ENCODE assay signal across 14 cellular contexts in the genomic region with DNA sequence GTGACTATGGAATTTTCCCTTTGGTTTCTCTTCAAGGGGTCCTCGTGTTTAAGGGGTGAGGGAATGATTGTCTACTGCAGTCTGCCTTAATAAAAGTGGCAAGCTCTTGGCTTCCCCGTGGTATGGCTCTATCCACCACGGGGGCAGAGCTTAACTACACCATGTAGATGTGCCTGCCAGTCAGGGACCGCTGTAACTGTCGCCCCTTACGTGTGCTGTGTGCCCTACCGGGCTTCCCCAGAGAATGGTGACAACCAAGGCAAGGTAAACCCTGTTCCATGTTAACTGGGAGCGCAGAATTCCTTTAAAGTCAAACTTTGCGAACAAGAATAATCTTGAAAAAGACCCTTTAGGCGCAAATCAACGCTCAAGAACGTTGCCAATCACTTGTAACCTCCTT.
DNase-seq lines count a peak whose midpoint lies in the region; ATAC-seq and TF ChIP-seq lines count a peak whose summit lies in the region.
"Had no signal": no experiment of that assay in that cellular context is flagged by ENCODE, and none has a peak within 500 bp of the region (broad histone marks: within the 10 kb centered on the region; RNA-seq: fewer than 3 reads in every experiment).

No MANE protein-coding gene starts in this region.

- peaks cover 93% of the 10 kb centered on the region for H3K27me3 Mint-ChIP-seq in nephron (ENCODE audit: low read depth)

- no peaks in the 10 kb centered on the region for H3K36me3 Mint-ChIP-seq in nephron (ENCODE audit: low read depth)

- peak; percentile 38 for ATAC-seq in GM18498 (IDR thresholded peaks at IDR 0.05; ENCODE audit: unreplicated experiment)
- ATAC-seq: upper lobe of right lung had no signal

- no peak for TF ChIP-seq CTCF in nephron (IDR thresholded peaks at IDR 0.05; ENCODE audit: unreplicated experiment in 3 of 3)

- no peaks in the 10 kb centered on the region for H3K9me3 Mint-ChIP-seq in nephron

- H3K4me3 Mint-ChIP-seq in nephron = peak overlapping the region; percentile 85 to 89 (median 89)

- DNase-seq in DMS 273 (lab: John Stamatoyannopoulos, UW; ENCODE audit: unreplicated experiment) (peak; percentile 26), DMS 273 treated with DMSO at 0.1 percent for 48 hours (lab: John Stamatoyannopoulos, UW) (no peak), cerebellar cortex (ENCODE audit: low spot score) (peak; percentile 59), HuH-7 (ENCODE audit: low spot score) (no peak), NCI-H526 treated with DMSO at 0.1 percent for 48 hours (lab: John Stamatoyannopoulos, UW) (no peak), DMS153 treated with DMSO at 0.1 percent for 48 hours (lab: John Stamatoyannopoulos, UW; ENCODE audit: unreplicated experiment) (no peak)
- DNase-seq: activated effector memory CD4-positive, alpha-beta T cell treated with anti-CD3 and anti-CD28 coated beads, Interleukin-2, amount 50 U/mL, for 16 hours; Calu3; central memory CD4-positive, alpha-beta T cell; Right ventricle myocardium superior; spleen; upper lobe of right lung had no signal

- peaks cover 13% of the 10 kb centered on the region for H3K4me1 Mint-ChIP-seq in nephron

- no peak overlapping the region for H3K27ac Mint-ChIP-seq in nephron

Comparison
In these comparisons a context has a peak if more than half of its experiments do, and no peak if none do; other contexts are left out.
1. DNase-seq: peak in DMS 273 (single experiment) and cerebellar cortex (single experiment); none in DMS 273 treated with DMSO at 0.1 percent for 48 hours (single experiment), HuH-7 (single experiment), NCI-H526 treated with DMSO at 0.1 percent for 48 hours (single experiment) and DMS153 treated with DMSO at 0.1 percent for 48 hours (single experiment).